In genomic region chr14:55388160-55388559, GRCh38 we compare ENCODE assay signal across 12 cellular contexts. TPM values are rescaled to one million over a fixed set of nuclear protein-coding genes. Genes with fewer than 3 reads are reported as not detected.
DNase-seq lines count a peak whose midpoint lies in the region; ATAC-seq, FAIRE-seq and TF ChIP-seq lines count a peak whose summit lies in the region.
"Had no signal": no experiment of that assay in that cellular context is flagged by ENCODE, and none has a peak within 500 bp of the region (broad histone marks: within the 10 kb centered on the region; RNA-seq: fewer than 3 reads in every experiment).

No MANE protein-coding gene starts in this region.

- no peaks in the 10 kb centered on the region for H3K9me3 Mint-ChIP-seq in activated CD8-positive, alpha-beta T cell treated with anti-CD3 and anti-CD28 coated beads for 36 hours
- no peaks in the 10 kb centered on the region for H3K9me3 Mint-ChIP-seq in activated CD8-positive, alpha-beta T cell treated with anti-CD3 and anti-CD28 coated beads, Interleukin-2, amount 10 ng/mL, durations not matched to agents 7 days and 5 days (ENCODE audit: insufficient read depth)
- H3K9me3 Mint-ChIP-seq in stimulated activated effector memory CD8-positive, alpha-beta T cell treated with anti-CD3 and anti-CD28 coated beads, Interleukin-12 subunit alpha, Interleukin-12 subunit beta, amount 100 ng/mL, for 72 hours: no peaks in the 10 kb centered on the region

- POLR2A ChIA-PET in activated CD8-positive, alpha-beta T cell treated with anti-CD3 and anti-CD28 coated beads for 36 hours (lab: Charles Lee): interaction anchor here (1.0 kb wide), 1 partner anchor 16 kb away, joined by 6 read pairs; no protein-coding TSS in a partner anchor
- POLR2A ChIA-PET in activated CD8-positive, alpha-beta T cell treated with anti-CD3 and anti-CD28 coated beads, Interleukin-2, amount 10 ng/mL, durations not matched to agents 7 days and 5 days (lab: Charles Lee): no interaction called here
- POLR2A ChIA-PET in endothelial cell of umbilical vein (lab: Charles Lee): no interaction called here

- H3K79me2 ChIP-seq in endothelial cell of umbilical vein (ENCODE audit: control insufficient read depth, insufficient read depth, low read length): no peaks in the 10 kb centered on the region

- H3K4me2 ChIP-seq in endothelial cell of umbilical vein (ENCODE audit: insufficient read depth, low read length): no peak overlapping the region

- H3K4me3 ChIP-seq in endothelial cell of umbilical vein (replicated peaks in 1 of 3; ENCODE audit: insufficient read depth in 1 of 3, low read depth in 1 of 3, low read length in 3 of 3): no peak overlapping the region
- H3K4me3 ChIP-seq in mucosa of descending colon: no peak overlapping the region
- H3K4me3 ChIP-seq: coronary artery, upper lobe of left lung had no signal

- peaks cover 44% of the 10 kb centered on the region for H3K4me1 Mint-ChIP-seq in activated CD8-positive, alpha-beta T cell treated with anti-CD3 and anti-CD28 coated beads for 36 hours (ENCODE audit: low read depth)
- H3K4me1 Mint-ChIP-seq in activated CD8-positive, alpha-beta T cell treated with anti-CD3 and anti-CD28 coated beads, Interleukin-2, amount 10 ng/mL, durations not matched to agents 7 days and 5 days (ENCODE audit: low read depth): peaks cover 12% of the 10 kb centered on the region
- peaks cover 24% of the 10 kb centered on the region for H3K4me1 Mint-ChIP-seq in stimulated activated effector memory CD8-positive, alpha-beta T cell treated with anti-CD3 and anti-CD28 coated beads, Interleukin-12 subunit alpha, Interleukin-12 subunit beta, amount 100 ng/mL, for 72 hours

- no peak for FAIRE-seq in endothelial cell of umbilical vein (lab: Jason Lieb, UNC)

- intact Hi-C loops in activated CD8-positive, alpha-beta T cell treated with anti-CD3 and anti-CD28 coated beads for 36 hours (cut with micrococcal nuclease): no loop called here
- intact Hi-C loops in endothelial cell of umbilical vein (cut with micrococcal nuclease): no loop called here
- intact Hi-C loops in mucosa of descending colon (cut with DNase I, micrococcal nuclease): no loop called here

- H3K9ac ChIP-seq in endothelial cell of umbilical vein (replicated peaks; ENCODE audit: extremely low read depth, insufficient read depth, low read length): no peak overlapping the region
- H3K9ac ChIP-seq: parathyroid adenoma had no signal

- H2AFZ ChIP-seq in endothelial cell of umbilical vein (ENCODE audit: low read depth, low read length): no peak overlapping the region
- H2AFZ ChIP-seq: parathyroid adenoma had no signal

- CTCF ChIA-PET in activated CD8-positive, alpha-beta T cell treated with anti-CD3 and anti-CD28 coated beads for 36 hours (lab: Charles Lee): interaction anchor here (1.4 kb wide), 1 partner anchor 29 kb away, joined by 3 read pairs; no protein-coding TSS in a partner anchor
- CTCF ChIA-PET in activated CD8-positive, alpha-beta T cell treated with anti-CD3 and anti-CD28 coated beads, Interleukin-2, amount 10 ng/mL, durations not matched to agents 7 days and 5 days (lab: Charles Lee): no interaction called here
- CTCF ChIA-PET in endothelial cell of umbilical vein (lab: Charles Lee): interaction anchor here (1.0 kb wide), 1 partner anchor 13 kb away, joined by 3 read pairs; no protein-coding TSS in a partner anchor

- no peaks in the 10 kb centered on the region for H3K9me3 ChIP-seq in endothelial cell of umbilical vein (replicated peaks; ENCODE audit: control insufficient read depth, insufficient read depth, low read length)
- no peaks in the 10 kb centered on the region for H3K9me3 ChIP-seq in mucosa of descending colon
- H3K9me3 ChIP-seq: upper lobe of left lung had no signal

- H3K36me3 ChIP-seq in endothelial cell of umbilical vein (ENCODE audit: control insufficient read depth in 2 of 2, extremely low read depth in 1 of 2, insufficient read depth in 2 of 2, low read length in 2 of 2) (peaks cover 0 to 10% of the 10 kb centered on the region in 2 experiments), mucosa of descending colon (ENCODE audit: low read depth) (peaks cover 6% of the 10 kb centered on the region)

- H4K20me1 ChIP-seq in endothelial cell of umbilical vein (replicated peaks; ENCODE audit: control insufficient read depth, extremely low read depth, insufficient read depth, low read length): no peaks in the 10 kb centered on the region

- no peaks in the 10 kb centered on the region for H3K9me1 ChIP-seq in endothelial cell of umbilical vein (replicated peaks; ENCODE audit: control insufficient read depth, extremely low read depth, insufficient read depth, low read length)

- no peak overlapping the region for H3K27ac ChIP-seq in endothelial cell of umbilical vein (ENCODE audit: insufficient read depth, low read depth, low read length)
- H3K27ac ChIP-seq: coronary artery, parathyroid adenoma, upper lobe of left lung had no signal

- dilution Hi-C loops in endothelial cell of umbilical vein (cut with MboI; ENCODE audit: extremely low pct_ligation_motif_present, low sequenced_read_pairs): no loop called here

- no peaks in the 10 kb centered on the region for H3K27me3 Mint-ChIP-seq in activated CD8-positive, alpha-beta T cell treated with anti-CD3 and anti-CD28 coated beads for 36 hours
- no peaks in the 10 kb centered on the region for H3K27me3 Mint-ChIP-seq in activated CD8-positive, alpha-beta T cell treated with anti-CD3 and anti-CD28 coated beads, Interleukin-2, amount 10 ng/mL, durations not matched to agents 7 days and 5 days (ENCODE audit: low read depth)

- ATAC-seq in activated CD8-positive, alpha-beta T cell treated with anti-CD3 and anti-CD28 coated beads for 36 hours: peak; percentile 63
- ATAC-seq in activated CD8-positive, alpha-beta T cell treated with anti-CD3 and anti-CD28 coated beads, Interleukin-2, amount 10 ng/mL, durations not matched to agents 7 days and 5 days: no peak
- ATAC-seq in stimulated activated effector memory CD8-positive, alpha-beta T cell treated with anti-CD3 and anti-CD28 coated beads, Interleukin-12 subunit alpha, Interleukin-12 subunit beta, amount 100 ng/mL, for 72 hours: peak; percentile 68
- ATAC-seq in mucosa of descending colon: no peak

- no peak for TF ChIP-seq CTCF in activated CD8-positive, alpha-beta T cell treated with anti-CD3 and anti-CD28 coated beads for 36 hours (IDR thresholded peaks at IDR 0.05)
- TF ChIP-seq CTCF in endothelial cell of umbilical vein (IDR thresholded peaks at IDR 0.05; ENCODE audit: extremely low read depth in 1 of 2, insufficient read depth in 1 of 2, low read depth in 1 of 2, low read length in 2 of 2) (no peak), mucosa of descending colon (IDR thresholded peaks at IDR 0.05) (no peak)

- H3K27ac Mint-ChIP-seq in activated CD8-positive, alpha-beta T cell treated with anti-CD3 and anti-CD28 coated beads for 36 hours: peak overlapping the region; percentile 84
- H3K27ac Mint-ChIP-seq in activated CD8-positive, alpha-beta T cell treated with anti-CD3 and anti-CD28 coated beads, Interleukin-2, amount 10 ng/mL, durations not matched to agents 7 days and 5 days: no peak overlapping the region
- H3K27ac Mint-ChIP-seq in stimulated activated effector memory CD8-positive, alpha-beta T cell treated with anti-CD3 and anti-CD28 coated beads, Interleukin-12 subunit alpha, Interleukin-12 subunit beta, amount 100 ng/mL, for 72 hours: peak overlapping the region; percentile 24

- no peak overlapping the region for H3K4me3 Mint-ChIP-seq in activated CD8-positive, alpha-beta T cell treated with anti-CD3 and anti-CD28 coated beads for 36 hours
- H3K4me3 Mint-ChIP-seq in activated CD8-positive, alpha-beta T cell treated with anti-CD3 and anti-CD28 coated beads, Interleukin-2, amount 10 ng/mL, durations not matched to agents 7 days and 5 days: no peak overlapping the region
- H3K4me3 Mint-ChIP-seq in stimulated activated effector memory CD8-positive, alpha-beta T cell treated with anti-CD3 and anti-CD28 coated beads, Interleukin-12 subunit alpha, Interleukin-12 subunit beta, amount 100 ng/mL, for 72 hours: no peak overlapping the region

- peaks cover 41% of the 10 kb centered on the region for H3K36me3 Mint-ChIP-seq in activated CD8-positive, alpha-beta T cell treated with anti-CD3 and anti-CD28 coated beads for 36 hours (ENCODE audit: low read depth)
- peaks cover 8% of the 10 kb centered on the region for H3K36me3 Mint-ChIP-seq in activated CD8-positive, alpha-beta T cell treated with anti-CD3 and anti-CD28 coated beads, Interleukin-2, amount 10 ng/mL, durations not matched to agents 7 days and 5 days (ENCODE audit: low read depth)
- H3K36me3 Mint-ChIP-seq in stimulated activated effector memory CD8-positive, alpha-beta T cell treated with anti-CD3 and anti-CD28 coated beads, Interleukin-12 subunit alpha, Interleukin-12 subunit beta, amount 100 ng/mL, for 72 hours: peaks cover 63% of the 10 kb centered on the region

- TF ChIP-seq POLR2A in endothelial cell of umbilical vein (IDR thresholded peaks at IDR 0.05; ENCODE audit: low read depth, low read length): no peak

- H3K27me3 ChIP-seq in endothelial cell of umbilical vein (ENCODE audit: control insufficient read depth in 2 of 2, insufficient read depth in 2 of 2, low read length in 2 of 2): no peaks in the 10 kb centered on the region
- H3K27me3 ChIP-seq: upper lobe of left lung had no signal

- peak; percentile 38 for DNase-seq in activated CD8-positive, alpha-beta T cell treated with anti-CD3 and anti-CD28 coated beads for 36 hours
- DNase-seq in activated CD8-positive, alpha-beta T cell treated with anti-CD3 and anti-CD28 coated beads, Interleukin-2, amount 10 ng/mL, durations not matched to agents 7 days and 5 days: no peak
- DNase-seq in RKO (ENCODE audit: low spot score) (peak; percentile 80), endothelial cell of umbilical vein (ENCODE audit: low read depth, low spot score) (no peak), NCI-H1417 (lab: John Stamatoyannopoulos, UW) (no peak), mucosa of descending colon (no peak)
- DNase-seq in stimulated activated effector memory CD8-positive, alpha-beta T cell treated with anti-CD3 and anti-CD28 coated beads, Interleukin-12 subunit alpha, Interleukin-12 subunit beta, amount 100 ng/mL, for 72 hours (ENCODE audit: low spot score in 2 of 2): no peak
- DNase-seq in stimulated activated CD4-positive, alpha-beta T cell treated with anti-CD3 and anti-CD28 coated beads, Interleukin-12 subunit alpha, Interleukin-12 subunit beta, amount 100 ng/mL, for 4 hours: no peak
- DNase-seq: DMS 273 treated with DMSO at 0.1 percent for 48 hours, upper lobe of left lung had no signal

- H3K4me1 ChIP-seq in endothelial cell of umbilical vein (ENCODE audit: control insufficient read depth, extremely low read depth, insufficient read depth, low read length): no peaks in the 10 kb centered on the region
- H3K4me1 ChIP-seq in mucosa of descending colon (ENCODE audit: low read depth): peaks cover 2% of the 10 kb centered on the region
- H3K4me1 ChIP-seq: parathyroid adenoma, upper lobe of left lung had no signal

- no TSS peak for BruUV-seq in endothelial cell of umbilical vein (replicated peaks; lab: Mats Ljungman, UMichigan)

RNA-seq across cellular contexts. Expression of gene ATG14, which starts 23.5 kb away (rescaled TPM):
- 1 to 10 TPM; 5.1 to 5.5 TPM for total RNA-seq in activated CD8-positive, alpha-beta T cell treated with anti-CD3 and anti-CD28 coated beads for 36 hours
- total RNA-seq in activated CD8-positive, alpha-beta T cell treated with anti-CD3 and anti-CD28 coated beads, Interleukin-2, amount 10 ng/mL, durations not matched to agents 7 days and 5 days: 1 to 10 TPM; 4.4 to 4.6 TPM
- total RNA-seq in endothelial cell of umbilical vein (9.6 and 10.0 TPM in 2 replicates), mucosa of descending colon (10 to 100 TPM in 2 of 3 donors, 1 to 10 TPM in 1; 8.3 to 15.1 (median 10.8) TPM)
- 4.8 and 5.9 TPM in 2 replicates for polyA plus RNA-seq in endothelial cell of umbilical vein
- 4.0 TPM in 2 replicates for polyA plus RNA-seq in endothelial cell of umbilical vein (2011; cell fraction: cytosol; rRNA removed)
- 27.1 and 28.8 TPM in 2 replicates for polyA plus RNA-seq in endothelial cell of umbilical vein (2011; cell fraction: nucleus; rRNA removed)
- polyA plus RNA-seq in endothelial cell of umbilical vein (2012): 5.8 and 8.4 TPM in 2 replicates
- 11.4 and 11.6 TPM in 2 replicates for polyA minus RNA-seq in endothelial cell of umbilical vein
- 5.0 TPM for polyA minus RNA-seq in endothelial cell of umbilical vein (2011; cell fraction: cytosol; rRNA and poly(A)+ RNA removed)
- 11.0 and 13.2 TPM in 2 replicates for polyA minus RNA-seq in endothelial cell of umbilical vein (2011; cell fraction: nucleus; rRNA and poly(A)+ RNA removed)

RNA-seq across cellular contexts. Expression of gene TBPL2, which starts 52.3 kb away (rescaled TPM):
- not detected for total RNA-seq in activated CD8-positive, alpha-beta T cell treated with anti-CD3 and anti-CD28 coated beads for 36 hours
- total RNA-seq in activated CD8-positive, alpha-beta T cell treated with anti-CD3 and anti-CD28 coated beads, Interleukin-2, amount 10 ng/mL, durations not matched to agents 7 days and 5 days: not detected
- total RNA-seq in endothelial cell of umbilical vein (not detected in 2 replicates), mucosa of descending colon (not detected)
- polyA plus RNA-seq in endothelial cell of umbilical vein: not detected in 2 replicates
- polyA plus RNA-seq in endothelial cell of umbilical vein (2011; cell fraction: cytosol; rRNA removed): not detected in 2 replicates
- not detected in 2 replicates for polyA plus RNA-seq in endothelial cell of umbilical vein (2011; cell fraction: nucleus; rRNA removed)
- polyA plus RNA-seq in endothelial cell of umbilical vein (2012): not detected in 2 replicates
- polyA minus RNA-seq in endothelial cell of umbilical vein: not detected in 2 replicates
- not detected for polyA minus RNA-seq in endothelial cell of umbilical vein (2011; cell fraction: cytosol; rRNA and poly(A)+ RNA removed)
- polyA minus RNA-seq in endothelial cell of umbilical vein (2011; cell fraction: nucleus; rRNA and poly(A)+ RNA removed): not detected in 2 replicates
- total RNA-seq: upper lobe of left lung had no signal

Comparison
In these comparisons a context has a peak if more than half of its experiments do, and no peak if none do; other contexts are left out.
1. ATAC-seq: peak in activated CD8-positive, alpha-beta T cell treated with anti-CD3 and anti-CD28 coated beads for 36 hours (single experiment) and stimulated activated effector memory CD8-positive, alpha-beta T cell treated with anti-CD3 and anti-CD28 coated beads, Interleukin-12 subunit alpha, Interleukin-12 subunit beta, amount 100 ng/mL, for 72 hours (single experiment); none in activated CD8-positive, alpha-beta T cell treated with anti-CD3 and anti-CD28 coated beads, Interleukin-2, amount 10 ng/mL, durations not matched to agents 7 days and 5 days (single experiment) and mucosa of descending colon (single experiment).
2. DNase-seq: peak in activated CD8-positive, alpha-beta T cell treated with anti-CD3 and anti-CD28 coated beads for 36 hours (single experiment) and RKO (single experiment); none in activated CD8-positive, alpha-beta T cell treated with anti-CD3 and anti-CD28 coated beads, Interleukin-2, amount 10 ng/mL, durations not matched to agents 7 days and 5 days (single experiment), endothelial cell of umbilical vein (single experiment), stimulated activated effector memory CD8-positive, alpha-beta T cell treated with anti-CD3 and anti-CD28 coated beads, Interleukin-12 subunit alpha, Interleukin-12 subunit beta, amount 100 ng/mL, for 72 hours (0 of 2), stimulated activated CD4-positive, alpha-beta T cell treated with anti-CD3 and anti-CD28 coated beads, Interleukin-12 subunit alpha, Interleukin-12 subunit beta, amount 100 ng/mL, for 4 hours (single experiment), NCI-H1417 (0 of 3) and mucosa of descending colon (0 of 3).